ENCODE assay signal across 8 cellular contexts in the genomic region with DNA sequence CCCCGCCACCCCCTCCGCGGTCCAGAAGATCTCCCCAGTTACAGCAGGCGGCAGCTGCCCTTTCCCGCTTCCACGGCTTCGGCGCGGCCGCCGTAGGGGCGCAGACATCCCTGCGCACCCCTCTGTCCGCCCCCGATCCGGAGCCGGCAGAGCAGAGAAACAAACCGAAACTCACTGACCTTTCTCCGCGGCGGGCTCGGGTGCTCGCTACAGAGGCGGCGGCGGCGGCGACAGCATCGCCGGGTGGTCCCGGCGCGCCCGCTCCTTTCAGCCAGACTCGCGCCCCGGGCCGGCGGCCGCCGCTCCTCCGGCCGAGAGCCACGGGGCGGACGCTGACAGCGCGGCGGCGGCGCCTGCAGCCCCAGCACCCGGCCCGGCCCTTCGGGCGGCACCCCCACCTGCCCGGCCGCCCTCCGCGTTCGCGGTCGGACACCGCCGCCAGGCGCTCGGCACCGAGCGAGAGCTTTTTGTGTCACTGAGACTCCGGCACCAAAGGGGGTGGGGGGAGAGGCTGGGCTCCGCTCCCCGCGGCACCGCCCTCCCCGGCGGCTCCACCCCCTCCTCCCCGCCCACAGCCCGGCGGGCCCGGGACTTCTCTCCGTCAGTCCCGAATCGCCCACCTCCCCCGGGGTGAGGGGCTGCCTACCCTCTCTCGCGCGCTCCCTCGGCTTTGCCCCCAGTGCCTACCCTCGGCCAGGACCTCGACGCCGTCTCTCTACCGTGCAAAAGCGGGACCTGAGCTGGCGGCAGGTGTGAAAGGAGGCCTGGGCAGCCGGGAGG. TPM values are rescaled to one million over a fixed set of nuclear protein-coding genes. Genes with fewer than 3 reads are reported as not detected.
DNase-seq lines count a peak whose midpoint lies in the region; ATAC-seq lines count a peak whose summit lies in the region.

No MANE protein-coding gene starts in this region.

- no peak overlapping the region for H3K27ac Mint-ChIP-seq in CD4-positive, alpha-beta memory T cell

- H2AK5ac ChIP-seq in neuronal stem cell (ENCODE audit: low read depth, low read length): peak overlapping the region; percentile 7

- H3K14ac ChIP-seq in neuronal stem cell (ENCODE audit: low read length): peak overlapping the region; percentile 91

- no peak overlapping the region for H4K91ac ChIP-seq in neuronal stem cell (ENCODE audit: low read depth, low read length, poor library complexity)

- peak overlapping the region; percentile 76 to 93 (median 80) for H3K4me3 Mint-ChIP-seq in CD4-positive, alpha-beta memory T cell

- POLR2A ChIA-PET in CD4-positive, alpha-beta memory T cell (lab: Charles Lee; ENCODE audit: partially characterized antibody): interaction anchor here (1.0 kb wide), 1 partner anchor 821 kb away, joined by 3 read pairs; a partner anchor contains a TSS

- ATAC-seq in GM19463 (IDR thresholded peaks at IDR 0.05; ENCODE audit: unreplicated experiment): peak; percentile 84

- intact Hi-C loops in CD4-positive, alpha-beta memory T cell (cut with micrococcal nuclease): loop anchor here (1.0 to 5.0 kb wide), 6 partner anchors 61 to 378 kb away; no protein-coding TSS in a partner anchor

- H3K27me3 Mint-ChIP-seq in CD4-positive, alpha-beta memory T cell: peaks cover 14 to 17% of the 10 kb centered on the region in 2 donors

- H3K27me3 ChIP-seq in CD4-positive, alpha-beta memory T cell (ENCODE audit: insufficient read depth, low read length): peaks cover 11% of the 10 kb centered on the region
- no peaks in the 10 kb centered on the region for H3K27me3 ChIP-seq in neuronal stem cell (ENCODE audit: control insufficient read depth in 3 of 3, insufficient read depth in 3 of 3, low read depth in 1 of 3, low read length in 3 of 3)
- H3K27me3 ChIP-seq in subcutaneous abdominal adipose tissue (ENCODE audit: control insufficient read depth in 5 of 5, insufficient read depth in 4 of 5, low read length in 5 of 5): peaks cover 0 to 4% (median 2%) of the 10 kb centered on the region in 5 donors

- no peak overlapping the region for H4K8ac ChIP-seq in neuronal stem cell (ENCODE audit: low read depth, low read length)

- H2BK120ac ChIP-seq in neuronal stem cell (ENCODE audit: low read depth, low read length): no peak overlapping the region

- H2BK5ac ChIP-seq in neuronal stem cell (ENCODE audit: low read length): peak overlapping the region; percentile 94

- H3K27ac ChIP-seq in CD4-positive, alpha-beta memory T cell (ENCODE audit: low read depth, low read length): no peak overlapping the region
- no peak overlapping the region for H3K27ac ChIP-seq in neuronal stem cell (replicated peaks; ENCODE audit: low read length)
- peak overlapping the region; percentile 46 for H3K27ac ChIP-seq in subcutaneous abdominal adipose tissue (ENCODE audit: low read depth, low read length)

- peak overlapping the region; percentile 40 for H2BK15ac ChIP-seq in neuronal stem cell (ENCODE audit: low read length)

- CTCF ChIA-PET in CD4-positive, alpha-beta memory T cell (lab: Charles Lee; ENCODE audit: partially characterized antibody): interaction anchor here (1.6 kb wide), 1 partner anchor 312 kb away, joined by 4 read pairs; no protein-coding TSS in a partner anchor

- peak overlapping the region; percentile 76 for H3K23ac ChIP-seq in neuronal stem cell (ENCODE audit: low read depth, low read length, poor library complexity)

- H3K4ac ChIP-seq in neuronal stem cell (ENCODE audit: low read length): no peak overlapping the region

- peak overlapping the region; percentile 85 for H3K9ac ChIP-seq in neuronal stem cell (ENCODE audit: low read depth, low read length, poor library complexity)
- H3K9ac ChIP-seq in subcutaneous abdominal adipose tissue (ENCODE audit: low read length in 5 of 5): peak overlapping the region in 3 of 5 donors; percentile 59 to 66 (median 62)

- H3K18ac ChIP-seq in neuronal stem cell (ENCODE audit: low read length): peak overlapping the region; percentile 97

- peak overlapping the region in 1 of 2 donors; percentile 53 for H3K4me3 ChIP-seq in CD4-positive, alpha-beta memory T cell (ENCODE audit: low read length in 2 of 2)
- H3K4me3 ChIP-seq in neuronal stem cell (ENCODE audit: low read length in 2 of 2) (peak overlapping the region; percentile 54 to 93), subcutaneous abdominal adipose tissue (ENCODE audit: low read depth in 1 of 5, low read length in 5 of 5) (peak overlapping the region in 4 of 5 donors; percentile 74 to 79 (median 78))

- H3K36me3 ChIP-seq in CD4-positive, alpha-beta memory T cell (ENCODE audit: insufficient read depth, low read length): no peaks in the 10 kb centered on the region
- H3K36me3 ChIP-seq in neuronal stem cell (replicated peaks in 1 of 2; ENCODE audit: control insufficient read depth in 2 of 2, insufficient read depth in 2 of 2, low read length in 2 of 2): peaks cover 2 to 21% of the 10 kb centered on the region in 2 donors
- H3K36me3 ChIP-seq in subcutaneous abdominal adipose tissue (ENCODE audit: control insufficient read depth in 5 of 5, insufficient read depth in 5 of 5, low read length in 5 of 5): peaks cover 0 to 3% (median 0%) of the 10 kb centered on the region in 5 donors

- H3K4me1 Mint-ChIP-seq in CD4-positive, alpha-beta memory T cell: peaks cover 3 to 19% (median 11%) of the 10 kb centered on the region in 4 donors

- no peak overlapping the region for H2BK12ac ChIP-seq in neuronal stem cell (ENCODE audit: low read length)

- DNase-seq in CD4-positive, alpha-beta memory T cell: peak; percentile 57 to 73 (median 61)
- DNase-seq in HK-2 (ENCODE audit: unreplicated experiment): peak; percentile 44
- peak; percentile 73 for DNase-seq in RPMI7951 (ENCODE audit: low read depth)
- peak; percentile 15 to 65 (median 28) for DNase-seq in activated naive CD4-positive, alpha-beta T cell (lab: John Stamatoyannopoulos, UW)
- peak; percentile 79 for DNase-seq in germinal center (ENCODE audit: low spot score)
- peak; percentile 73 for DNase-seq in neuronal stem cell (ENCODE audit: low spot score)

- peak overlapping the region; percentile 92 for H2AFZ ChIP-seq in neuronal stem cell (ENCODE audit: low read length)

- no CpG with 5 or more reads among the region's 95 CpGs for WGBS in neuronal stem cell (ENCODE audit: extremely low coverage in 2 of 2, insufficient read length in 2 of 2, insufficient replicate concordance in 1 of 2), 2 donors

- H3K9me3 Mint-ChIP-seq in CD4-positive, alpha-beta memory T cell: no peaks in the 10 kb centered on the region

- H3K4me1 ChIP-seq in CD4-positive, alpha-beta memory T cell (ENCODE audit: insufficient read depth, low read length): peaks cover 6% of the 10 kb centered on the region
- H3K4me1 ChIP-seq in neuronal stem cell (ENCODE audit: control insufficient read depth in 2 of 2, insufficient read depth in 1 of 2, low read depth in 1 of 2, low read length in 2 of 2): peaks cover 13 to 16% of the 10 kb centered on the region in 2 donors
- peaks cover 1 to 41% (median 22%) of the 10 kb centered on the region in 5 donors for H3K4me1 ChIP-seq in subcutaneous abdominal adipose tissue (ENCODE audit: control insufficient read depth in 5 of 5, insufficient read depth in 5 of 5, low read length in 5 of 5)

- no peaks in the 10 kb centered on the region for H3K9me3 ChIP-seq in CD4-positive, alpha-beta memory T cell (ENCODE audit: control insufficient read depth in 1 of 2, low read length in 2 of 2)
- H3K9me3 ChIP-seq in neuronal stem cell (replicated peaks in 1 of 2; ENCODE audit: control insufficient read depth in 2 of 2, insufficient read depth in 1 of 2, low read depth in 1 of 2, low read length in 2 of 2) (peaks cover 2 to 3% of the 10 kb centered on the region in 2 donors), subcutaneous abdominal adipose tissue (ENCODE audit: control insufficient read depth in 5 of 5, low read length in 5 of 5) (no peaks in the 10 kb centered on the region)

- H3K36me3 Mint-ChIP-seq in CD4-positive, alpha-beta memory T cell: peaks cover 0 to 7% of the 10 kb centered on the region in 2 donors

- peak overlapping the region; percentile 86 for H3K4me2 ChIP-seq in neuronal stem cell (ENCODE audit: insufficient read depth, low read length, poor library complexity, severe bottlenecking)

- H3K79me1 ChIP-seq in neuronal stem cell (ENCODE audit: low read depth, low read length): no peaks in the 10 kb centered on the region

RNA-seq across cellular contexts. Expression of a gene that starts 1.4 kb away (rescaled TPM):
- total RNA-seq in CD4-positive, alpha-beta memory T cell: under 1 TPM; 0.06 to 0.20 TPM
- polyA plus RNA-seq in CD4-positive, alpha-beta memory T cell: not detected
- total RNA-seq in RPMI7951 (2014; rRNA removed; shearing (Covaris generic)): 7.0 and 9.3 TPM in 2 replicates
- polyA plus RNA-seq in neuronal stem cell (2013, experiment 1 of 2): 4.4 TPM
- 3.8 TPM for polyA plus RNA-seq in neuronal stem cell (2013, experiment 2 of 2)

Comparison
In these comparisons a context has a peak if more than half of its experiments do, and no peak if none do; other contexts are left out.
1. DNase-seq: peak in every context shown above with its lines; median percentile 79 in germinal center; 73 in RPMI7951; 73 in neuronal stem cell; 61 in CD4-positive, alpha-beta memory T cell; 44 in HK-2; 28 in activated naive CD4-positive, alpha-beta T cell.